Comparison of ENCODE assay signal across 8 cellular contexts in genomic region chr2:102142829-102143449, GRCh38. TPM values are rescaled to one million over a fixed set of nuclear protein-coding genes. Genes with fewer than 3 reads are reported as not detected.
A peak's percentile ranks its signal among the peaks of the same experiment; 100 is the strongest.
DNase-seq lines count a peak whose midpoint lies in the region; ATAC-seq and TF ChIP-seq lines count a peak whose summit lies in the region.

No MANE protein-coding gene starts in this region.

- peaks cover 4% of the 10 kb centered on the region for H3K36me3 Mint-ChIP-seq in neural crest cell (ENCODE audit: low read depth)

- peaks cover 55% of the 10 kb centered on the region for H3K27me3 Mint-ChIP-seq in neural crest cell (ENCODE audit: low read depth)

- 10 to 15% methylated on average over 21 to 42 of the region's 42 CpGs for WGBS in esophagus, 2 donors

- H3K4me1 Mint-ChIP-seq in neural crest cell, result peaks cover 9% of the 10 kb centered on the region

- H3K27me3 ChIP-seq in Panc1 (ENCODE audit: control insufficient read depth, insufficient read depth, low read length) (no peaks in the 10 kb centered on the region; the same call in 1 of the 2 replicates), esophagus (ENCODE audit: control insufficient read depth in 1 of 2, insufficient read depth in 2 of 2, low read length in 2 of 2) (no peaks in the 10 kb centered on the region)

- POLR2A ChIA-PET in Panc1 (lab: Charles Lee), result interaction anchor here (0.6 kb wide), 1 partner anchor 384 kb away, joined by 6 read pairs; no protein-coding TSS in a partner anchor

- peak overlapping the region; percentile 78 for H3K4me3 Mint-ChIP-seq in neural crest cell

- H3K4me3 ChIP-seq in Panc1 (ENCODE audit: low read depth in 2 of 2, low read length in 2 of 2), result peak overlapping the region; percentile 56 to 78
- H3K4me3 ChIP-seq in esophagus (ENCODE audit: low read depth in 1 of 2, low read length in 2 of 2), result peak overlapping the region; percentile 74 to 84

- H3K27ac ChIP-seq in C4-2B (peak overlapping the region; percentile 85), Panc1 (ENCODE audit: low read length) (peak overlapping the region; percentile 32), esophagus (ENCODE audit: low read depth in 2 of 2, low read length in 1 of 2) (peak overlapping the region; percentile 89 to 92)

- ATAC-seq in Panc1, result peak; percentile 85
- ATAC-seq in esophagus mucosa, result no peak
- ATAC-seq in HG03378 (IDR thresholded peaks at IDR 0.05; ENCODE audit: unreplicated experiment), result no peak

- no peak overlapping the region for H3K27ac Mint-ChIP-seq in neural crest cell (ENCODE audit: unreplicated experiment)

- BruUV-seq in Panc1 (replicated peaks; lab: Mats Ljungman, UMichigan), result no TSS peak

- H3K9me3 Mint-ChIP-seq in neural crest cell, result peaks cover 2% of the 10 kb centered on the region

- TF ChIP-seq CTCF in C4-2B (conservative IDR thresholded peaks at IDR 0.05), result no peak
- no peak for TF ChIP-seq CTCF in Panc1 (IDR thresholded peaks at IDR 0.05)
- no peak for TF ChIP-seq CTCF in neural crest cell (conservative IDR thresholded peaks at IDR 0.05)

- H3K4me1 ChIP-seq in Panc1 (ENCODE audit: control insufficient read depth, insufficient read depth, low read length) (peaks cover 3% of the 10 kb centered on the region; the same call in 1 of the 2 replicates), esophagus (ENCODE audit: control insufficient read depth in 2 of 2, insufficient read depth in 2 of 2, low read length in 1 of 2) (peaks cover 0 to 9% of the 10 kb centered on the region in 2 donors)

- CTCF ChIA-PET in Panc1 (lab: Charles Lee), result interaction anchor here (0.5 kb wide), 1 partner anchor 317 kb away, joined by 4 read pairs; no protein-coding TSS in a partner anchor

- intact Hi-C loops in Panc1 (cut with micrococcal nuclease; ENCODE audit: unreplicated experiment), result no loop called here

- H3K36me3 ChIP-seq in Panc1 (ENCODE audit: control insufficient read depth, insufficient read depth, low read length) (no peaks in the 10 kb centered on the region), esophagus (ENCODE audit: control insufficient read depth in 2 of 2, insufficient read depth in 2 of 2, low read length in 1 of 2) (peaks cover 0 to 6% of the 10 kb centered on the region in 2 donors)

- in situ Hi-C loops in Panc1 (cut with HindIII; ENCODE audit: low pct_unique_long_range_greater_than_20kb, low sequenced_read_pairs), result no loop called here

- DNase-seq in Panc1 (ENCODE audit: low read depth, low spot score), result no peak
- DNase-seq in neural crest cell (ENCODE audit: low read depth, low spot score), result no peak
- no peak for DNase-seq in NCI-H69 (lab: John Stamatoyannopoulos, UW)
- DNase-seq in activated CD4-positive, alpha-beta T cell treated with anti-CD3 and anti-CD28 coated beads, Interleukin-2, amount 50 U/mL, for 48 hours, result no peak

- peaks cover 17% of the 10 kb centered on the region; the same call in 1 of the 2 replicates for H3K9me3 ChIP-seq in Panc1 (ENCODE audit: control insufficient read depth, insufficient read depth, low read depth, low read length)
- H3K9me3 ChIP-seq in esophagus (ENCODE audit: control insufficient read depth in 2 of 2, insufficient read depth in 1 of 2, low read depth in 1 of 2, low read length in 1 of 2), result peaks cover 0 to 28% of the 10 kb centered on the region in 2 donors

RNA-seq across cellular contexts. Expression of gene IL1R1, which starts 0.4 kb away (rescaled TPM):
- total RNA-seq in Panc1 (2021; ENCODE audit: unreplicated experiment), result 7.1 TPM
- polyA plus RNA-seq in Panc1 (2012; ENCODE audit: insufficient read length), result 2.5 TPM
- polyA plus RNA-seq in esophagus, result 10 to 100 TPM; 11.7 to 12.7 TPM
- total RNA-seq in neural crest cell, result 0.14 TPM in 1 of 2 replicates, not detected in the other
- total RNA-seq in esophagus mucosa, result 19.1 TPM

RNA-seq across cellular contexts. Expression of gene IL1RL2, which starts 43.9 kb away (rescaled TPM):
- total RNA-seq in Panc1 (2021; ENCODE audit: unreplicated experiment), result not detected
- polyA plus RNA-seq in Panc1 (2012; ENCODE audit: insufficient read length), result not detected
- polyA plus RNA-seq in esophagus, result 1 to 10 TPM; 5.0 to 6.1 TPM
- total RNA-seq in neural crest cell, result not detected in 2 replicates
- total RNA-seq in esophagus mucosa, result 8.1 TPM

Comparison
In these comparisons a context has a peak if more than half of its experiments do, and no peak if none do; other contexts are left out.
1. H3K27ac ChIP-seq: peak in every context shown above with its lines; median percentile 90 in esophagus; 85 in C4-2B; 32 in Panc1.